In the genomic region with DNA sequence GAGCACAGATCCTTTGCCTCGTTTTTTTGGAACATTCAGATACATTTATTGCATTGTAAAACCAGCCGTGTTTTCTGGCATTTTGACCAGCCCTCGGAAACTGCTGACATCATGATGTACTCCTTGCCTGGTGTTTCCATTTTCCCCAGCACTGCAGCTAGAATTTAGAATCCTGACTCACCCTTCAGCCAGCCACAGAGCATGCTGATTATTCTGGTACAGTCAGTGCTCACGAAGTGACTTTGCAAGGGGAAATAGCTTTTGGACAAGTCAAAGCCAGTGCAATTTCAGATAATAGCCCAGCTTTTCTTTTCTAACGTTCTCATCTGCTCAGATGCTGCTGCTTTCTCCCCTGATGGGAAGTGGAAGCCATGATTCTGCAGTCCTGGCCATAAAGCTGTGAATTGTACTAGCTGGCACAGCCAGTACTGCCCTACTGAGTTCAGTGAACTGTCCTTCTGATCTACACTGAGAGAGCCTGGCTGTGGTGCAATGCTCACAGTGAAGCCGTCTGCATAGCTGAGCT, we compare ENCODE assay signal across 8 cellular contexts. TPM values are rescaled to one million over a fixed set of nuclear protein-coding genes. Genes with fewer than 3 reads are reported as not detected.
A peak's percentile ranks its signal among the peaks of the same experiment; 100 is the strongest.
DNase-seq lines count a peak whose midpoint lies in the region; ATAC-seq, FAIRE-seq and TF ChIP-seq lines count a peak whose summit lies in the region.

No MANE protein-coding gene starts in this region.

- WGBS in testis, 2 donors: 30 to 38% methylated on average over 6 of the region's 6 CpGs

- no peaks in the 10 kb centered on the region for H3K79me2 ChIP-seq in ACC112 (ENCODE audit: control insufficient read depth, insufficient read depth, low read length, unreplicated experiment)

- peak overlapping the region; percentile 86 for H3K27ac ChIP-seq in ACC112 (ENCODE audit: low read depth, low read length)
- H3K27ac ChIP-seq in testis: peak overlapping the region in 1 of 2 donors; percentile 65

- intact Hi-C loops in testis (cut with DNase I; ENCODE audit: low total_unique reads): no loop called here

- DNase-seq in M059J (ENCODE audit: low read depth) (peak; percentile 95), bronchial epithelial cell (ENCODE audit: low read depth) (peak; percentile 90), left lobe of liver (ENCODE audit: low spot score) (peak; percentile 73), testis (peak; percentile 72), NCI-H748 treated with DMSO at 0.1 percent for 48 hours (lab: John Stamatoyannopoulos, UW) (no peak)

- H3K4me3 ChIP-seq in ACC112 (ENCODE audit: low read depth, low read length): peak overlapping the region; percentile 55
- H3K4me3 ChIP-seq in bronchial epithelial cell (ENCODE audit: low read depth, low read length): no peak overlapping the region
- H3K4me3 ChIP-seq in testis: no peak overlapping the region

- peaks cover 27% of the 10 kb centered on the region for H3K4me1 ChIP-seq in ACC112 (ENCODE audit: control insufficient read depth, insufficient read depth, low read length, unreplicated experiment)
- peaks cover 18% of the 10 kb centered on the region for H3K4me1 ChIP-seq in testis

- no peaks in the 10 kb centered on the region for H3K9me3 ChIP-seq in testis

- H3K36me3 ChIP-seq in ACC112 (ENCODE audit: insufficient read depth, low read length) (no peaks in the 10 kb centered on the region), bronchial epithelial cell (ENCODE audit: control insufficient read depth, insufficient read depth, low read length) (no peaks in the 10 kb centered on the region), testis (ENCODE audit: low read depth, missing control alignments) (no peaks in the 10 kb centered on the region)

- ATAC-seq in left lobe of liver: peak; percentile 97
- ATAC-seq in HG03439 (IDR thresholded peaks at IDR 0.05; ENCODE audit: unreplicated experiment): no peak
- no peak for ATAC-seq in HG02852 (IDR thresholded peaks at IDR 0.05; ENCODE audit: unreplicated experiment)

- peak overlapping the region; percentile 60 for H2AFZ ChIP-seq in ACC112 (ENCODE audit: low read length, unreplicated experiment)

- TF ChIP-seq CTCF in bronchial epithelial cell (IDR thresholded peaks at IDR 0.05; ENCODE audit: insufficient read depth, low read length, severe bottlenecking) (no peak), testis (IDR thresholded peaks at IDR 0.05) (no peak)

- TF ChIP-seq POLR2A in testis (IDR thresholded peaks at IDR 0.05): no peak

- FAIRE-seq in bronchial epithelial cell (lab: Jason Lieb, UNC): peak; percentile 81

- H3K27me3 ChIP-seq in ACC112 (ENCODE audit: insufficient read depth, low read length): no peaks in the 10 kb centered on the region
- H3K27me3 ChIP-seq in bronchial epithelial cell (ENCODE audit: control insufficient read depth, insufficient read depth, low read length): no peaks in the 10 kb centered on the region
- no peaks in the 10 kb centered on the region for H3K27me3 ChIP-seq in testis

RNA-seq across cellular contexts. Expression of a gene that starts 12.1 kb away (rescaled TPM):
- 375 and 380 TPM in 2 replicates for total RNA-seq in M059J (2014; rRNA removed; shearing (Covaris generic))
- 371 and 535 TPM in 2 replicates for total RNA-seq in bronchial epithelial cell
- 205 TPM for total RNA-seq in left lobe of liver
- 100 to 1,000 TPM; 248 to 291 TPM for total RNA-seq in testis
- 295 TPM for polyA plus RNA-seq in testis (ENCODE audit: insufficient read depth, low read depth, low replicate concordance)

RNA-seq across cellular contexts. Expression of a gene that starts 34.9 kb away (rescaled TPM):
- total RNA-seq in M059J (2014; rRNA removed; shearing (Covaris generic)): 34.9 and 70.7 TPM in 2 replicates
- total RNA-seq in bronchial epithelial cell (11.3 and 19.1 TPM in 2 replicates), left lobe of liver (8.5 TPM), testis (10 to 100 TPM; 19.4 to 21.0 TPM)
- 20.7 TPM for polyA plus RNA-seq in testis (ENCODE audit: insufficient read depth, low read depth, low replicate concordance)

RNA-seq across cellular contexts. Expression of a gene that starts 53.6 kb away (rescaled TPM):
- total RNA-seq in M059J (2014; rRNA removed; shearing (Covaris generic)): 203 and 347 TPM in 2 replicates
- total RNA-seq in bronchial epithelial cell (165 and 259 TPM in 2 replicates), left lobe of liver (114 TPM), testis (10 to 100 TPM; 94.5 to 98.2 TPM)
- polyA plus RNA-seq in testis (ENCODE audit: insufficient read depth, low read depth, low replicate concordance): 113 TPM
